Comparison of ENCODE assay signal across 2 cellular contexts in the genomic region with DNA sequence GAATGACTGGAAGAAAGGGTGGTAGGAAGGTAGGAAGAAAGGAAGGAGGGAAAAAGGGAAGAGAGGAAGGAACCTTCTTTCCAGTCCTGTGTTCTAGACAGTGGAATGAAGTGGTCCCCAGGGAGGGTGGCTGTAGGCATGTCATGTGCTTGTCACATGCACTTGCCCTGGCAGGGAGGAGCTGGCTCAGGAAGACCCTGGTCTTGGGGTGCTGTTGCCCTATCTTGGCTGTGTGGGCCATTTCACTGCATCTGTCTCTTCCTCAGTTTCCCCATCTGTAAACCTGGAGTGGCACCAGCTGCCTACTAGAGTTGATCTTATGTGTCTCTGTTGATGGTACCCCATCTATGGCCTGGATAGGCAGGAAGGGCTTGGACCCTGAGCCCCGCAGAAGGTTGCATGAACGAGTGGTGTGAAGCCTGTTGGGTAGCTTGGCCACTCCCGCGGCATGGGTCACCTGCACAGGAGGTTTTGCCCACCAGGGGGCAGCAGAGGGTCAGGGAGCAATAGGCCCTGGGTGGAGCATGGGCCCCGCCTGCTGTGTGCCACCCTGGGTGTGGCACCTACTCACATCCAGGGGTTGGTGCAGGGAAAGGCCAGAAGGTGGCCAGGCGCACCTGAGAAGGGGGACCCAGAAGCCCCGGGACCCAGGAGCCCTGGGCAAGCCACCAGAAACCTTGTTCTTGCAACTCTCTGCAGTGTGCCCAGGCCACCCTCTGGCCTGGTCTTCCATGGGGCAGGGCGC.
TF ChIP-seq lines count a peak whose summit lies in the region.

No MANE protein-coding gene starts in this region.

TF ChIP-seq in SK-N-SH, 30 proteins besides CTCF, POLR2A, EP300 and RAD21 (continued from another document):
- TF ChIP-seq, protein P1, sequence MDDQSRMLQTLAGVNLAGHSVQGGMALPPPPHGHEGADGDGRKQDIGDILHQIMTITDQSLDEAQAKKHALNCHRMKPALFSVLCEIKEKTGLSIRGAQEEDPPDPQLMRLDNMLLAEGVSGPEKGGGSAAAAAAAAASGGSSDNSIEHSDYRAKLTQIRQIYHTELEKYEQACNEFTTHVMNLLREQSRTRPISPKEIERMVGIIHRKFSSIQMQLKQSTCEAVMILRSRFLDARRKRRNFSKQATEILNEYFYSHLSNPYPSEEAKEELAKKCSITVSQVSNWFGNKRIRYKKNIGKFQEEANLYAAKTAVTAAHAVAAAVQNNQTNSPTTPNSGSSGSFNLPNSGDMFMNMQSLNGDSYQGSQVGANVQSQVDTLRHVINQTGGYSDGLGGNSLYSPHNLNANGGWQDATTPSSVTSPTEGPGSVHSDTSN (IDR thresholded peaks at IDR 0.05) = no peak
- no peak for TF ChIP-seq YY1 (IDR thresholded peaks at IDR 0.05; ENCODE audit: low read depth)
TF ChIP-seq in SK-N-SH: peak in this region for 0.

TF ChIP-seq in SK-N-SH treated with all-trans-retinoic acid at 6 μM for 48 hours, 23 proteins besides CTCF, POLR2A, EP300 and RAD21 (continued from another document):
- TF ChIP-seq CSRNP3 (CRISPR knock-in tag; IDR thresholded peaks at IDR 0.05) (no peak), PPARA (CRISPR knock-in tag; IDR thresholded peaks at IDR 0.05; ENCODE audit: borderline replicate concordance) (no peak), ZFP30 (CRISPR knock-in tag; IDR thresholded peaks at IDR 0.05) (no peak)
